Comparison of ENCODE assay signal across 20 cellular contexts in the genomic region with DNA sequence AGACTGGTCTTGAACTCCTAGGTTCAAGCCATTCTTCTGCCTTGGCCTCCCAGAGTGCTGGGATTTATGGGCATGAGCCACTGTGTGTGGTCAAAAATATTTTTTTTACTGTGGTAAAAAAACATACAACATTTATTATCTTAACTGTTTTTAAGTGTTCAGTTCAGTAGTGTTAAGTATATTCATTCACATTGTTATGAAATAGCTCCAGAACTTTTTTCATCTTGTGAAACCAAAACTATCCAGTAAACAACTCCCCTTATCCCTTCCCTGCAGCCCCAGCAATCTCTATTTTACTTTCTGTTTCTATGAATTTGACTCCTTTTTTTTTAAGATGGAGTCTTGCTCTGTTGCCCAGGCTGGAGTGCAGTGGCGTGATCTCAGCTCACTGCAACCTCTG. TPM values are rescaled to one million over a fixed set of nuclear protein-coding genes. Genes with fewer than 3 reads are reported as not detected.
DNase-seq lines count a peak whose midpoint lies in the region; ATAC-seq, FAIRE-seq and TF ChIP-seq lines count a peak whose summit lies in the region.
"Had no signal": no experiment of that assay in that cellular context is flagged by ENCODE, and none has a peak within 500 bp of the region (broad histone marks: within the 10 kb centered on the region; RNA-seq: fewer than 3 reads in every experiment).

No MANE protein-coding gene starts in this region.

- TF ChIP-seq CTCF in BE2C (IDR thresholded peaks at IDR 0.05; ENCODE audit: low read depth, low read length) = no peak
- no peak for TF ChIP-seq CTCF in endothelial cell (IDR thresholded peaks at IDR 0.05; ENCODE audit: unreplicated experiment)

- H3K36me3 ChIP-seq in BE2C = no peaks in the 10 kb centered on the region

- H3K4me1 ChIP-seq in BE2C = no peaks in the 10 kb centered on the region

- H3K36me3 Mint-ChIP-seq in activated CD8-positive, alpha-beta memory T cell treated with anti-CD3 and anti-CD28 coated beads, Interleukin-2, amount 10 ng/mL, durations not matched to agents 7 days and 5 days = peaks cover 34% of the 10 kb centered on the region
- H3K36me3 Mint-ChIP-seq in T-cell (peaks cover 34% of the 10 kb centered on the region), endothelial cell (ENCODE audit: low read depth, unreplicated experiment) (peaks cover 24% of the 10 kb centered on the region)
- peaks cover 91% of the 10 kb centered on the region for H3K36me3 Mint-ChIP-seq in dendritic cell treated with granulocyte-macrophage colony-stimulating factor and Interleukin-4, amounts not matched to agents 40 ng/mL and 50 ng/mL, for 4 days (ENCODE audit: low read depth)
- peaks cover 99% of the 10 kb centered on the region for H3K36me3 Mint-ChIP-seq in stimulated activated effector memory CD8-positive, alpha-beta T cell treated with anti-CD3 and anti-CD28 coated beads, Interleukin-12 subunit alpha, Interleukin-12 subunit beta, amount 100 ng/mL, for 72 hours

- no peak overlapping the region for H3K4me3 Mint-ChIP-seq in activated CD8-positive, alpha-beta memory T cell treated with anti-CD3 and anti-CD28 coated beads, Interleukin-2, amount 10 ng/mL, durations not matched to agents 7 days and 5 days
- no peak overlapping the region for H3K4me3 Mint-ChIP-seq in T-cell
- no peak overlapping the region for H3K4me3 Mint-ChIP-seq in dendritic cell treated with granulocyte-macrophage colony-stimulating factor and Interleukin-4, amounts not matched to agents 40 ng/mL and 50 ng/mL, for 4 days
- H3K4me3 Mint-ChIP-seq in stimulated activated effector memory CD8-positive, alpha-beta T cell treated with anti-CD3 and anti-CD28 coated beads, Interleukin-12 subunit alpha, Interleukin-12 subunit beta, amount 100 ng/mL, for 72 hours = no peak overlapping the region
- no peak overlapping the region for H3K4me3 Mint-ChIP-seq in endothelial cell (ENCODE audit: unreplicated experiment)
- H3K4me3 Mint-ChIP-seq: neural crest cell, type B pancreatic cell had no signal

- H3K27me3 Mint-ChIP-seq in activated CD8-positive, alpha-beta memory T cell treated with anti-CD3 and anti-CD28 coated beads, Interleukin-2, amount 10 ng/mL, durations not matched to agents 7 days and 5 days = no peaks in the 10 kb centered on the region
- H3K27me3 Mint-ChIP-seq in T-cell (no peaks in the 10 kb centered on the region), endothelial cell (ENCODE audit: unreplicated experiment) (peaks cover 3% of the 10 kb centered on the region)
- H3K27me3 Mint-ChIP-seq in dendritic cell treated with granulocyte-macrophage colony-stimulating factor and Interleukin-4, amounts not matched to agents 40 ng/mL and 50 ng/mL, for 4 days = no peaks in the 10 kb centered on the region
- H3K27me3 Mint-ChIP-seq: type B pancreatic cell had no signal

- CTCF ChIA-PET in activated CD8-positive, alpha-beta memory T cell treated with anti-CD3 and anti-CD28 coated beads, Interleukin-2, amount 10 ng/mL, durations not matched to agents 7 days and 5 days (lab: Charles Lee) = interaction anchor here (0.9 to 2.5 kb wide), 5 partner anchors 10 to 75 kb away, joined by 3 to 6 read pairs (median 5); no protein-coding TSS in a partner anchor
- CTCF ChIA-PET in T-cell (lab: Charles Lee) = interaction anchor here (0.6 to 0.7 kb wide), 3 partner anchors 14 to 74 kb away, joined by 3 read pairs; no protein-coding TSS in a partner anchor

- intact Hi-C loops in dendritic cell treated with granulocyte-macrophage colony-stimulating factor and Interleukin-4, amounts not matched to agents 40 ng/mL and 50 ng/mL, for 4 days (cut with micrococcal nuclease) = no loop called here

- peak overlapping the region; percentile 62 for H3K27ac Mint-ChIP-seq in activated CD8-positive, alpha-beta memory T cell treated with anti-CD3 and anti-CD28 coated beads, Interleukin-2, amount 10 ng/mL, durations not matched to agents 7 days and 5 days
- peak overlapping the region; percentile 73 to 88 for H3K27ac Mint-ChIP-seq in T-cell
- H3K27ac Mint-ChIP-seq in dendritic cell treated with granulocyte-macrophage colony-stimulating factor and Interleukin-4, amounts not matched to agents 40 ng/mL and 50 ng/mL, for 4 days = peak overlapping the region; percentile 54
- peak overlapping the region; percentile 69 for H3K27ac Mint-ChIP-seq in stimulated activated effector memory CD8-positive, alpha-beta T cell treated with anti-CD3 and anti-CD28 coated beads, Interleukin-12 subunit alpha, Interleukin-12 subunit beta, amount 100 ng/mL, for 72 hours
- no peak overlapping the region for H3K27ac Mint-ChIP-seq in endothelial cell (ENCODE audit: unreplicated experiment)
- H3K27ac Mint-ChIP-seq: type B pancreatic cell had no signal

- POLR2A ChIA-PET in T-cell (lab: Charles Lee) = no interaction called here

- no peak overlapping the region for H3K4me3 ChIP-seq in BE2C (ENCODE audit: low read depth, low read length)
- H3K4me3 ChIP-seq: heart left ventricle had no signal

- H3K4me1 Mint-ChIP-seq in activated CD8-positive, alpha-beta memory T cell treated with anti-CD3 and anti-CD28 coated beads, Interleukin-2, amount 10 ng/mL, durations not matched to agents 7 days and 5 days = peaks cover 29% of the 10 kb centered on the region
- H3K4me1 Mint-ChIP-seq in T-cell = peaks cover 27 to 35% (median 33%) of the 10 kb centered on the region in 3 donors
- peaks cover 6% of the 10 kb centered on the region for H3K4me1 Mint-ChIP-seq in dendritic cell treated with granulocyte-macrophage colony-stimulating factor and Interleukin-4, amounts not matched to agents 40 ng/mL and 50 ng/mL, for 4 days (ENCODE audit: low read depth)
- peaks cover 23% of the 10 kb centered on the region for H3K4me1 Mint-ChIP-seq in stimulated activated effector memory CD8-positive, alpha-beta T cell treated with anti-CD3 and anti-CD28 coated beads, Interleukin-12 subunit alpha, Interleukin-12 subunit beta, amount 100 ng/mL, for 72 hours
- no peaks in the 10 kb centered on the region for H3K4me1 Mint-ChIP-seq in endothelial cell (ENCODE audit: unreplicated experiment)

- no peak for DNase-seq in activated CD8-positive, alpha-beta memory T cell treated with anti-CD3 and anti-CD28 coated beads, Interleukin-2, amount 10 ng/mL, durations not matched to agents 7 days and 5 days
- no peak for DNase-seq in activated CD8-positive, alpha-beta memory T cell treated with anti-CD3 and anti-CD28 coated beads, Interleukin-2, amount 50 U/mL, for 4 hours
- DNase-seq in T-cell (no peak), BE2C (no peak), RCC 7860 (ENCODE audit: low spot score) (no peak), endothelial cell (ENCODE audit: low spot score) (no peak)
- no peak for DNase-seq in stimulated activated effector memory CD8-positive, alpha-beta T cell treated with anti-CD3 and anti-CD28 coated beads, Interleukin-12 subunit alpha, Interleukin-12 subunit beta, amount 100 ng/mL, for 72 hours (ENCODE audit: low spot score in 2 of 2)
- DNase-seq: amniotic stem cell; central memory CD4-positive, alpha-beta T cell; effector CD4-positive, alpha-beta T cell; EL; heart left ventricle; kidney; mesendoderm; NCI-H82; stimulated activated naive CD4-positive, alpha-beta T cell treated with Interleukin-2 at 50 U/mL for 16 hours; WERI-Rb-1 had no signal

- no peaks in the 10 kb centered on the region for H3K9me3 Mint-ChIP-seq in activated CD8-positive, alpha-beta memory T cell treated with anti-CD3 and anti-CD28 coated beads, Interleukin-2, amount 10 ng/mL, durations not matched to agents 7 days and 5 days (ENCODE audit: low read depth)
- H3K9me3 Mint-ChIP-seq in T-cell (no peaks in the 10 kb centered on the region), endothelial cell (ENCODE audit: unreplicated experiment) (no peaks in the 10 kb centered on the region)
- no peaks in the 10 kb centered on the region for H3K9me3 Mint-ChIP-seq in dendritic cell treated with granulocyte-macrophage colony-stimulating factor and Interleukin-4, amounts not matched to agents 40 ng/mL and 50 ng/mL, for 4 days
- no peaks in the 10 kb centered on the region for H3K9me3 Mint-ChIP-seq in stimulated activated effector memory CD8-positive, alpha-beta T cell treated with anti-CD3 and anti-CD28 coated beads, Interleukin-12 subunit alpha, Interleukin-12 subunit beta, amount 100 ng/mL, for 72 hours
- H3K9me3 Mint-ChIP-seq: neural crest cell, type B pancreatic cell had no signal

- H3K9me3 ChIP-seq in BE2C = no peaks in the 10 kb centered on the region
- H3K9me3 ChIP-seq: heart left ventricle had no signal

- peak; percentile 34 for ATAC-seq in activated CD8-positive, alpha-beta memory T cell treated with anti-CD3 and anti-CD28 coated beads, Interleukin-2, amount 10 ng/mL, durations not matched to agents 7 days and 5 days
- ATAC-seq in T-cell (replicated peaks in 1 of 4) = no peak
- ATAC-seq in stimulated activated effector memory CD8-positive, alpha-beta T cell treated with anti-CD3 and anti-CD28 coated beads, Interleukin-12 subunit alpha, Interleukin-12 subunit beta, amount 100 ng/mL, for 72 hours = no peak
- ATAC-seq: heart left ventricle had no signal

- no peaks in the 10 kb centered on the region for H3K27me3 ChIP-seq in BE2C
- H3K27me3 ChIP-seq: heart left ventricle had no signal

- FAIRE-seq in RCC 7860 (lab: Jason Lieb, UNC) = no peak
- FAIRE-seq: kidney had no signal

RNA-seq across cellular contexts. Expression of a gene that starts 9.3 kb away (rescaled TPM):
- total RNA-seq in activated CD8-positive, alpha-beta memory T cell treated with anti-CD3 and anti-CD28 coated beads, Interleukin-2, amount 10 ng/mL, durations not matched to agents 7 days and 5 days = 10 to 100 TPM; 48.7 to 51.7 TPM
- total RNA-seq in T-cell = 10 to 100 TPM; 46.9 to 57.4 (median 51.0) TPM
- polyA plus RNA-seq in BE2C (2012; ENCODE audit: insufficient read depth, insufficient read length, low read depth) = 8.7 TPM
- 11.7 TPM for total RNA-seq in endothelial cell (ENCODE audit: unreplicated experiment)

RNA-seq across cellular contexts. Expression of a gene that starts 59.6 kb away (rescaled TPM):
- 10 to 100 TPM; 47.9 to 63.4 TPM for total RNA-seq in activated CD8-positive, alpha-beta memory T cell treated with anti-CD3 and anti-CD28 coated beads, Interleukin-2, amount 10 ng/mL, durations not matched to agents 7 days and 5 days
- total RNA-seq in T-cell (10 to 100 TPM; 63.1 to 99.2 (median 65.3) TPM), endothelial cell (ENCODE audit: unreplicated experiment) (69.7 TPM)
- 30.3 TPM for polyA plus RNA-seq in BE2C (2012; ENCODE audit: insufficient read depth, insufficient read length, low read depth)
